Comparison of ENCODE assay signal across 1 cellular context in the genomic region with DNA sequence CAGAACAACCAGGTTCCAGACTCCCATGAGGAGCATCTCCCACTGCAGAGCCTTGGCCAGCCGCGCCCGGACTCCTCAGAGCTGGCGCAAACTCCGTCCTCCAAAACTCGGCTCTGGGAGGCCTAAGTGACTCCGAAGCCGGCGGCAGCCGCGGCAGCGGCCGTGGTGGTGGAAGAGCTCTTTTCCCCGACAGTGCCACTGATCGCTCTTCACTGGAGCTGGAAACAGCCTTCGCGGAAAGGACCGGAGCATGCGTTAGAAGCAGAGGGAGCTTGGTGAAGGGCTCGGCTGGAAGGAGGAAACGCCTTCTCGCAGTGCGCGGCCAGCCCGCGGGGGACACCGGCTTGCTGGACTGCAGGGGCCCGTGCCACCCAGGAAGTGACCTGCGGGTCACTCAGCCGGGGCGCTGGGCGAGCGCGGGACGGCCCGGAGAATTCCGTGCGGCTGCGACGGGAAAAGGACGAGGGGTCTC.
A peak's percentile ranks its signal among the peaks of the same experiment; 100 is the strongest.
TF ChIP-seq lines count a peak whose summit lies in the region.

No MANE protein-coding gene starts in this region.

TF ChIP-seq in H1, 55 proteins besides CTCF, POLR2A, EP300 and RAD21:
- no peak for TF ChIP-seq SP4 (IDR thresholded peaks at IDR 0.05; ENCODE audit: low read length)
- 0 out of 2 replicates have a peak, but pooled peaks have one; percentile 93 for TF ChIP-seq CBX8 (IDR thresholded peaks at IDR 0.05; ENCODE audit: borderline replicate concordance, low read depth, low read length)
- TF ChIP-seq, protein P1, sequence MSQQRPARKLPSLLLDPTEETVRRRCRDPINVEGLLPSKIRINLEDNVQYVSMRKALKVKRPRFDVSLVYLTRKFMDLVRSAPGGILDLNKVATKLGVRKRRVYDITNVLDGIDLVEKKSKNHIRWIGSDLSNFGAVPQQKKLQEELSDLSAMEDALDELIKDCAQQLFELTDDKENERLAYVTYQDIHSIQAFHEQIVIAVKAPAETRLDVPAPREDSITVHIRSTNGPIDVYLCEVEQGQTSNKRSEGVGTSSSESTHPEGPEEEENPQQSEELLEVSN (IDR thresholded peaks at IDR 0.05) = 0 out of 2 replicates have a peak, but pooled peaks have one; percentile 20
- TF ChIP-seq, protein P2, sequence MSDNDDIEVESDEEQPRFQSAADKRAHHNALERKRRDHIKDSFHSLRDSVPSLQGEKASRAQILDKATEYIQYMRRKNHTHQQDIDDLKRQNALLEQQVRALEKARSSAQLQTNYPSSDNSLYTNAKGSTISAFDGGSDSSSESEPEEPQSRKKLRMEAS (IDR thresholded peaks at IDR 0.05) = peak; percentile 24; the same call in 1 of the 2 replicates
- TF ChIP-seq RNF2 (IDR thresholded peaks at IDR 0.05; ENCODE audit: borderline replicate concordance, low read depth, low read length, missing control alignments, poor library complexity, severe bottlenecking) = peak; percentile 31
- no peak for TF ChIP-seq MAFK (IDR thresholded peaks at IDR 0.05; ENCODE audit: low read depth, low read length)
